ENCODE assay signal across 15 cellular contexts in the genomic region with DNA sequence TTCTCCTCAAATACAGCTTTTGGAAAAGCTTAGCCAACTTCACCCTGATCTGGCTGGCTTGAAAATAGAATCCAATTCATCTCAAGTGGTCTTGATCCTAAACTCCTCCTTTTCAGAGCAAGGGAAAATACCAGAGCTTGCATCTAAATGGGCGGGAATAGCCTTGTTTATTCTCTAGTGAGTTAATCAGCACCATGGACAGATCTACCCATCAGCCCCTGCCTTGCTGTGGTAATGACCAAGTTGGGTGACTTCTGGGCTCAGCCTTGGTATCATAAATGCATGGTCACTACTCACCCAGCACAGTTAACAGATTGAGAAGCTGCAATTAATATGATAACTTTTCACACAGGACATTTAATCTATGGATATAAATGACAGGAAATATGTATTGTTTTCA.
DNase-seq lines count a peak whose midpoint lies in the region; ATAC-seq, FAIRE-seq and TF ChIP-seq lines count a peak whose summit lies in the region.
"Had no signal": no experiment of that assay in that cellular context is flagged by ENCODE, and none has a peak within 500 bp of the region (broad histone marks: within the 10 kb centered on the region; RNA-seq: fewer than 3 reads in every experiment).

No MANE protein-coding gene starts in this region.

- H3K27me3 ChIP-seq in K562 (ENCODE audit: control insufficient read depth in 2 of 2, insufficient read depth in 2 of 2, low read length in 2 of 2) = no peaks in the 10 kb centered on the region
- H3K27me3 ChIP-seq: upper lobe of left lung had no signal

- no TSS peak for BruUV-seq in K562 (replicated peaks; lab: Mats Ljungman, UMichigan)

- intact Hi-C loops in K562 (cut with micrococcal nuclease) = no loop called here

- no peak overlapping the region for H3K9ac ChIP-seq in K562 (ENCODE audit: insufficient read depth in 1 of 2, low read depth in 2 of 2, low read length in 2 of 2)

- H3K27ac ChIP-seq in K562 (ENCODE audit: extremely low read depth, low read depth, low read length) = no peak overlapping the region
- H3K27ac ChIP-seq: esophagus muscularis mucosa, upper lobe of left lung had no signal

- in situ Hi-C loops in K562 (cut with MboI) (no loop called here), G401 (cut with HindIII; ENCODE audit: low sequenced_read_pairs) (no loop called here)

- H3K36me3 ChIP-seq in K562 (ENCODE audit: control insufficient read depth, insufficient read depth, low read length) = no peaks in the 10 kb centered on the region
- H3K36me3 ChIP-seq: esophagus muscularis mucosa, upper lobe of left lung had no signal

- no peak for TF ChIP-seq EP300 in K562 (IDR thresholded peaks at IDR 0.05; ENCODE audit: low read length)

- POLR2A ChIA-PET in K562 (lab: Yijun Ruan, JAX) = no interaction called here

- no peaks in the 10 kb centered on the region for H3K9me1 ChIP-seq in K562 (ENCODE audit: control insufficient read depth, insufficient read depth, low read length)

- DNase-seq in SIG-M5 treated with dmso at 0.1 percent for 504 hours (lab: John Stamatoyannopoulos, UW; ENCODE audit: unreplicated experiment) (peak; percentile 5), SIG-M5 (lab: John Stamatoyannopoulos, UW) (no peak), MV-4-11 (lab: John Stamatoyannopoulos, UW) (peak; percentile 52), K562 (ENCODE audit: extremely low read depth in 1 of 4, low spot score in 3 of 4) (peak; percentile 22 to 51 (median 37)), pons (ENCODE audit: low spot score) (peak; percentile 20), NCI-H345 (lab: John Stamatoyannopoulos, UW) (no peak), G401 (ENCODE audit: low spot score) (no peak)
- DNase-seq: activated CD4-positive, CD25-positive, alpha-beta regulatory T cell; midbrain; NCI-H226; posterior cingulate gyrus; upper lobe of left lung had no signal

- no peak overlapping the region for H3K4me2 ChIP-seq in K562 (ENCODE audit: insufficient read depth, low read length)

- no peaks in the 10 kb centered on the region for H4K20me1 ChIP-seq in K562 (replicated peaks; ENCODE audit: control insufficient read depth, insufficient read depth, low read length)

- TF ChIP-seq POLR2A in K562 (conservative IDR thresholded peaks at IDR 0.05) = no peak

- TF ChIP-seq RAD21 in K562 (CRISPR knock-in tag; conservative IDR thresholded peaks at IDR 0.05 in 1 of 2, IDR thresholded peaks at IDR 0.05 in 1 of 2) = no peak

- CTCF ChIA-PET in K562 (lab: Yijun Ruan, JAX; ENCODE audit: low intra/inter-chr PET ratio) = no interaction called here

- no peaks in the 10 kb centered on the region for H3K79me2 ChIP-seq in K562 (ENCODE audit: control insufficient read depth, insufficient read depth, low read length)

- no peaks in the 10 kb centered on the region for H3K4me1 ChIP-seq in K562 (replicated peaks in 1 of 2; ENCODE audit: control insufficient read depth in 2 of 2, insufficient read depth in 2 of 2, low read length in 2 of 2)
- H3K4me1 ChIP-seq: esophagus muscularis mucosa, upper lobe of left lung had no signal

- H3K9me3 ChIP-seq in K562 (replicated peaks; ENCODE audit: control insufficient read depth, insufficient read depth, low read depth, low read length) = no peaks in the 10 kb centered on the region
- H3K9me3 ChIP-seq: esophagus muscularis mucosa, upper lobe of left lung had no signal

- 0% methylated on average over 1 of the region's 1 CpG for WGBS in K562 (ENCODE audit: insufficient coverage, low coverage, missing lambda C conversion rate)

- FAIRE-seq in K562 (lab: Jason Lieb, UNC) = no peak
- FAIRE-seq: colon had no signal

- ATAC-seq in K562 = peak; percentile 66; the same call in 2 of the 3 replicates
- ATAC-seq in HG03439 (IDR thresholded peaks at IDR 0.05; ENCODE audit: unreplicated experiment) = no peak

- H3K4me3 ChIP-seq in K562 = no peak overlapping the region
- H3K4me3 ChIP-seq: esophagus muscularis mucosa, upper lobe of left lung had no signal

- H2AFZ ChIP-seq in K562 (ENCODE audit: low read depth, low read length) = no peak overlapping the region

- no peak for TF ChIP-seq CTCF in K562 (IDR thresholded peaks at IDR 0.05 in 2 of 3, conservative IDR thresholded peaks at IDR 0.05 in 1 of 3; ENCODE audit: insufficient read depth in 2 of 3, low read depth in 1 of 3, low read length in 3 of 3)

TF ChIP-seq in K562, 482 proteins besides CTCF, POLR2A, EP300 and RAD21:
- peak; percentile 57; the same call in 1 of the 2 replicates for TF ChIP-seq ZNF766 (CRISPR knock-in tag; conservative IDR thresholded peaks at IDR 0.05)
- TF ChIP-seq CREM (IDR thresholded peaks at IDR 0.05; ENCODE audit: low read depth) = no peak
- TF ChIP-seq REST (CRISPR knock-in tag; IDR thresholded peaks at IDR 0.05; ENCODE audit: low read depth) = peak; percentile 92
- no peak for TF ChIP-seq PTTG1 (tag; IDR thresholded peaks at IDR 0.05; ENCODE audit: low read depth)
- TF ChIP-seq KLF6 (CRISPR knock-in tag; IDR thresholded peaks at IDR 0.05; ENCODE audit: borderline replicate concordance) = no peak
- TF ChIP-seq, protein P1, sequence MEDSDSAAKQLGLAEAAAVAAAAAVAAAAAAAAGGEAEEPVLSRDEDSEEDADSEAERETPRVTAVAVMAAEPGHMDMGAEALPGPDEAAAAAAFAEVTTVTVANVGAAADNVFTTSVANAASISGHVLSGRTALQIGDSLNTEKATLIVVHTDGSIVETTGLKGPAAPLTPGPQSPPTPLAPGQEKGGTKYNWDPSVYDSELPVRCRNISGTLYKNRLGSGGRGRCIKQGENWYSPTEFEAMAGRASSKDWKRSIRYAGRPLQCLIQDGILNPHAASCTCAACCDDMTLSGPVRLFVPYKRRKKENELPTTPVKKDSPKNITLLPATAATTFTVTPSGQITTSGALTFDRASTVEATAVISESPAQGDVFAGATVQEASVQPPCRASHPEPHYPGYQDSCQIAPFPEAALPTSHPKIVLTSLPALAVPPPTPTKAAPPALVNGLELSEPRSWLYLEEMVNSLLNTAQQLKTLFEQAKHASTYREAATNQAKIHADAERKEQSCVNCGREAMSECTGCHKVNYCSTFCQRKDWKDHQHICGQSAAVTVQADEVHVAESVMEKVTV (CRISPR knock-in tag; IDR thresholded peaks at IDR 0.05) = no peak
- no peak for TF ChIP-seq TAF9B (IDR thresholded peaks at IDR 0.05; ENCODE audit: partially characterized antibody)
- TF ChIP-seq MIER1 (IDR thresholded peaks at IDR 0.05; ENCODE audit: low read depth) = peak; percentile 88
- peak; percentile 97 for TF ChIP-seq EHMT2 (IDR thresholded peaks at IDR 0.05)
- TF ChIP-seq JUNB (CRISPR knock-in tag; conservative IDR thresholded peaks at IDR 0.05) = no peak
- no peak for TF ChIP-seq FUS (optimal IDR thresholded peaks at IDR 0.05; ENCODE audit: low read depth, low read length)
- no peak for TF ChIP-seq CREB1 (IDR thresholded peaks at IDR 0.05)
- TF ChIP-seq CREB1 (CRISPR knock-in tag; IDR thresholded peaks at IDR 0.05) = no peak

Comparison
In these comparisons a context has a peak if more than half of its experiments do, and no peak if none do; other contexts are left out.
1. DNase-seq: peak in SIG-M5 treated with dmso at 0.1 percent for 504 hours (single experiment), MV-4-11 (single experiment), K562 (4 of 4) and pons (single experiment); none in SIG-M5 (single experiment), NCI-H345 (single experiment) and G401 (single experiment).